9 cellular contexts compared by ENCODE assay signal in genomic region chr9:35673132-35673997, GRCh38. TPM values are rescaled to one million over a fixed set of nuclear protein-coding genes. Genes with fewer than 3 reads are reported as not detected.
A peak's percentile ranks its signal among the peaks of the same experiment; 100 is the strongest.
DNase-seq lines count a peak whose midpoint lies in the region; TF ChIP-seq lines count a peak whose summit lies in the region.
"Had no signal": no experiment of that assay in that cellular context is flagged by ENCODE, and none has a peak within 500 bp of the region (broad histone marks: within the 10 kb centered on the region; RNA-seq: fewer than 3 reads in every experiment).

Gene CA9, plus strand, starts transcription at chr9:35673928. Its CDS starts 32 bp downstream, at chr9:35673960.

- H4K20me1 ChIP-seq in osteoblast (ENCODE audit: insufficient read depth, low read length): no peaks in the 10 kb centered on the region

- no peak within 1 kb of the TSS for H3K4ac ChIP-seq in trophoblast cell (ENCODE audit: low read depth, low read length)

- H3K36me3 ChIP-seq in osteoblast (ENCODE audit: insufficient read depth, low read length) (no peaks in the 10 kb centered on the region), trophoblast cell (ENCODE audit: control insufficient read depth in 1 of 2, insufficient read depth in 2 of 2, low read length in 2 of 2) (no peaks in the 10 kb centered on the region)

- no peaks in the 10 kb centered on the region for H3K4me1 ChIP-seq in osteoblast (ENCODE audit: insufficient read depth, low read length)
- H3K4me1 ChIP-seq in trophoblast cell (ENCODE audit: control insufficient read depth in 1 of 2, insufficient read depth in 2 of 2, low read length in 2 of 2): peaks cover 5 to 15% of the 10 kb centered on the region in 2 experiments

- H3K79me1 ChIP-seq in trophoblast cell (ENCODE audit: low read length): peaks cover 3% of the 10 kb centered on the region

- WGBS in trophoblast cell (ENCODE audit: extremely low coverage, insufficient coverage, insufficient read length): no CpG with 5 or more reads among the region's 9 CpGs

- no peak within 1 kb of the TSS for H3K9ac ChIP-seq in trophoblast cell (ENCODE audit: low read length)

- peak; percentile 56 for DNase-seq in DMS79 (lab: John Stamatoyannopoulos, UW)
- peak; percentile 55 for DNase-seq in NCI-H446 treated with DMSO at 0.1 percent for 48 hours (lab: John Stamatoyannopoulos, UW)
- peak; percentile 68 for DNase-seq in epithelial cell of esophagus (ENCODE audit: low read depth)
- peak; percentile 80 for DNase-seq in osteoblast (ENCODE audit: insufficient read length, low spot score, missing footprints)
- DNase-seq in putamen (ENCODE audit: low spot score): no peak
- no peak for DNase-seq in trophoblast cell
- no peak for DNase-seq in islet precursor cell
- DNase-seq in ureter (ENCODE audit: low spot score): no peak
- DNase-seq: KG1 had no signal

- no peak within 1 kb of the TSS for H2AK5ac ChIP-seq in trophoblast cell (ENCODE audit: low read length)

- H3K79me2 ChIP-seq in osteoblast (ENCODE audit: insufficient read depth, low read length) (no peaks in the 10 kb centered on the region), trophoblast cell (ENCODE audit: control insufficient read depth, insufficient read depth, low read length, poor library complexity) (no peaks in the 10 kb centered on the region)

- no peak within 1 kb of the TSS for H3K4me3 ChIP-seq in epithelial cell of esophagus (ENCODE audit: low read length)
- H3K4me3 ChIP-seq in osteoblast (ENCODE audit: insufficient read depth, low read length): no peak within 1 kb of the TSS
- no peak within 1 kb of the TSS for H3K4me3 ChIP-seq in trophoblast cell (ENCODE audit: low read depth, low read length)

- H2AFZ ChIP-seq in osteoblast (ENCODE audit: low read length) (no peak within 1 kb of the TSS), trophoblast cell (ENCODE audit: insufficient read depth, low read length, poor library complexity) (no peak within 1 kb of the TSS)

- no peak within 1 kb of the TSS for H4K12ac ChIP-seq in trophoblast cell (ENCODE audit: low read depth, low read length)

- H3K14ac ChIP-seq in trophoblast cell (ENCODE audit: low read length): no peak within 1 kb of the TSS

- H3K18ac ChIP-seq in trophoblast cell (ENCODE audit: low read length): no peak within 1 kb of the TSS

- no peak within 1 kb of the TSS for H2BK120ac ChIP-seq in trophoblast cell (ENCODE audit: insufficient read depth, low read length, poor library complexity)

- H4K91ac ChIP-seq in trophoblast cell (ENCODE audit: low read depth, low read length): no peak within 1 kb of the TSS

- H3K9me3 ChIP-seq in osteoblast (ENCODE audit: low read depth, low read length) (no peaks in the 10 kb centered on the region), trophoblast cell (ENCODE audit: insufficient read depth, low read depth, low read length) (no peaks in the 10 kb centered on the region)

- no peak within 1 kb of the TSS for H3K23ac ChIP-seq in trophoblast cell (ENCODE audit: low read length)

- H3K4me2 ChIP-seq in osteoblast (ENCODE audit: insufficient read depth, low read length): no peak within 1 kb of the TSS
- no peak within 1 kb of the TSS for H3K4me2 ChIP-seq in trophoblast cell (ENCODE audit: low read length)

- H4K8ac ChIP-seq in trophoblast cell (ENCODE audit: low read depth, low read length): no peak within 1 kb of the TSS

- no peak within 1 kb of the TSS for H2BK5ac ChIP-seq in trophoblast cell (ENCODE audit: low read depth, low read length, poor library complexity)

- no peak within 1 kb of the TSS for H3K27ac ChIP-seq in osteoblast (ENCODE audit: low read depth, low read length)
- no peak within 1 kb of the TSS for H3K27ac ChIP-seq in trophoblast cell (ENCODE audit: low read depth, low read length)

- no peak for TF ChIP-seq CTCF in epithelial cell of esophagus (IDR thresholded peaks at IDR 0.05; ENCODE audit: insufficient read depth, low read depth, low read length, missing control alignments)
- TF ChIP-seq CTCF in osteoblast (IDR thresholded peaks at IDR 0.05; ENCODE audit: extremely low read depth, low read depth, low read length): no peak

- H2BK12ac ChIP-seq in trophoblast cell (ENCODE audit: low read length): no peak within 1 kb of the TSS

- peaks cover 15% of the 10 kb centered on the region for H3K27me3 ChIP-seq in osteoblast (ENCODE audit: insufficient read depth, low read length)
- peaks cover 3% of the 10 kb centered on the region for H3K27me3 ChIP-seq in trophoblast cell (ENCODE audit: insufficient read depth, low read length)

RNA-seq across cellular contexts. Expression of gene CA9, which starts in this region (rescaled TPM):
- total RNA-seq in osteoblast (not detected in 2 replicates), ureter (not detected)
- polyA plus RNA-seq in trophoblast cell (2013): 0.53 and 0.75 TPM in 2 replicates

Comparison
In these comparisons a context has a peak if more than half of its experiments do, and no peak if none do; other contexts are left out.
1. Peak in DNase-seq in osteoblast; RNA of the gene not detected or under 1 TPM.
2. DNase-seq: peak in DMS79 (single experiment), NCI-H446 treated with DMSO at 0.1 percent for 48 hours (single experiment) and epithelial cell of esophagus (single experiment); none in putamen (single experiment), trophoblast cell (0 of 2), islet precursor cell (single experiment) and ureter (single experiment).